ENCODE assay signal across 25 cellular contexts in genomic region chr3:106239195-106239697, GRCh38.
DNase-seq lines count a peak whose midpoint lies in the region; ATAC-seq, FAIRE-seq and TF ChIP-seq lines count a peak whose summit lies in the region.
"Had no signal": no experiment of that assay in that cellular context is flagged by ENCODE, and none has a peak within 500 bp of the region (broad histone marks: within the 10 kb centered on the region; RNA-seq: fewer than 3 reads in every experiment).

No MANE protein-coding gene starts in this region.

- H3K4me1 Mint-ChIP-seq in T-helper 2 cell treated with Interferon-gamma antibody and Interleukin-4, amounts not matched to agents 5 μg/mL and 100 μg/mL, for 36 hours (ENCODE audit: low read depth), result peaks cover 9% of the 10 kb centered on the region
- H3K4me1 Mint-ChIP-seq: CD14-positive monocyte; CD8-positive, alpha-beta memory T cell had no signal

- H3K56ac ChIP-seq in IMR-90 (ENCODE audit: extremely low read depth, insufficient read depth, low read length), result no peak overlapping the region

- no peaks in the 10 kb centered on the region for H3K36me3 ChIP-seq in IMR-90 (ENCODE audit: control insufficient read depth, insufficient read depth, low read length)
- H3K36me3 ChIP-seq in neural cell (ENCODE audit: insufficient read depth, low read length), result no peaks in the 10 kb centered on the region
- H3K36me3 ChIP-seq: BE2C, BLaER1 had no signal

- no TSS peak for BruUV-seq in IMR-90 (replicated peaks; lab: Mats Ljungman, UMichigan)

- in situ Hi-C loops in IMR-90 (cut with MboI; ENCODE audit: low sequenced_read_pairs), result no loop called here

- no peak overlapping the region for H2BK120ac ChIP-seq in IMR-90 (ENCODE audit: low read depth, low read length)

- TF ChIP-seq POLR2A in GM12891 (IDR thresholded peaks at IDR 0.05; ENCODE audit: low read depth, low read length) (no peak), GM12892 (IDR thresholded peaks at IDR 0.05; ENCODE audit: low read depth, low read length) (no peak), IMR-90 (IDR thresholded peaks at IDR 0.05; ENCODE audit: low read depth, low read length) (no peak)

- POLR2A ChIA-PET in IMR-90 (lab: Charles Lee; ENCODE audit: unreplicated experiment), result no interaction called here

- intact Hi-C loops in IMR-90 (cut with micrococcal nuclease), result loop anchor here (10.0 kb wide), 1 partner anchor 366 kb away; no protein-coding TSS in a partner anchor

- H3K9me2 ChIP-seq in neural cell (ENCODE audit: insufficient read depth, low read length), result no peaks in the 10 kb centered on the region

- H3K4me2 ChIP-seq in IMR-90 (ENCODE audit: low read depth, low read length), result no peak overlapping the region
- peak overlapping the region; percentile 30 for H3K4me2 ChIP-seq in neural cell (ENCODE audit: low read length)
- H3K4me2 ChIP-seq: BLaER1 had no signal

- H3K27me3 Mint-ChIP-seq in T-helper 2 cell treated with Interferon-gamma antibody and Interleukin-4, amounts not matched to agents 5 μg/mL and 100 μg/mL, for 36 hours (ENCODE audit: low read depth), result no peaks in the 10 kb centered on the region
- H3K27me3 Mint-ChIP-seq: CD4-positive, alpha-beta memory T cell; CD4-positive, CD25-positive, alpha-beta regulatory T cell; CD8-positive, alpha-beta memory T cell had no signal

- no peak overlapping the region for H3K18ac ChIP-seq in IMR-90 (ENCODE audit: low read depth, low read length)

- no peak for ATAC-seq in IMR-90 (ENCODE audit: low read depth)

- H2BK5ac ChIP-seq in IMR-90 (ENCODE audit: low read depth, low read length, poor library complexity, severe bottlenecking), result no peak overlapping the region

- H3K79me2 ChIP-seq in neural cell (replicated peaks; ENCODE audit: insufficient read depth, low read length), result no peaks in the 10 kb centered on the region

- H3K79me1 ChIP-seq in IMR-90 (ENCODE audit: low read depth in 1 of 2, low read length in 2 of 2), result no peaks in the 10 kb centered on the region

- H4K20me1 ChIP-seq in IMR-90 (ENCODE audit: insufficient read depth, low read length) (no peaks in the 10 kb centered on the region), neural cell (ENCODE audit: insufficient read depth) (no peaks in the 10 kb centered on the region)
- H4K20me1 ChIP-seq: BLaER1 had no signal

- H4K91ac ChIP-seq in IMR-90 (ENCODE audit: insufficient read depth, low read depth, low read length), result no peak overlapping the region

- FAIRE-seq in GM12891 (lab: Jason Lieb, UNC) (peak; percentile 26), GM12892 (lab: Jason Lieb, UNC) (peak; percentile 66)

- TF ChIP-seq EP300 in neural cell (conservative IDR thresholded peaks at IDR 0.05; ENCODE audit: poor library complexity, severe bottlenecking), result peak; percentile 97

- H3K9me3 ChIP-seq in IMR-90 (ENCODE audit: control insufficient read depth, insufficient read depth, low read length) (0 out of 2 replicates have a peak, but pooled peaks cover 2% of the 10 kb centered on the region), neural cell (ENCODE audit: low read length) (no peaks in the 10 kb centered on the region)
- H3K9me3 ChIP-seq: BE2C had no signal

- H3K9ac ChIP-seq in IMR-90 (ENCODE audit: low read depth, low read length), result no peak overlapping the region
- H3K9ac ChIP-seq in neural cell (ENCODE audit: low read length), result peak overlapping the region; percentile 15
- H3K9ac ChIP-seq: BLaER1 had no signal

- no peak overlapping the region for H3K4me3 Mint-ChIP-seq in T-helper 2 cell treated with Interferon-gamma antibody and Interleukin-4, amounts not matched to agents 5 μg/mL and 100 μg/mL, for 36 hours
- H3K4me3 Mint-ChIP-seq: CD14-positive monocyte; CD4-positive, alpha-beta memory T cell; CD8-positive, alpha-beta memory T cell had no signal

- H3K23ac ChIP-seq in IMR-90 (ENCODE audit: low read depth, low read length), result no peak overlapping the region

- no peak overlapping the region for H3K4ac ChIP-seq in IMR-90 (ENCODE audit: low read depth, low read length)

- CTCF ChIA-PET in IMR-90 (lab: Yijun Ruan, JAX), result no interaction called here

- TF ChIP-seq CTCF in IMR-90 (conservative IDR thresholded peaks at IDR 0.05; ENCODE audit: low read depth, low read length) (no peak), neural cell (IDR thresholded peaks at IDR 0.05; ENCODE audit: poor library complexity, severe bottlenecking) (no peak)

- TF ChIP-seq RAD21 in IMR-90 (IDR thresholded peaks at IDR 0.05; ENCODE audit: low read length) (no peak), neural cell (conservative IDR thresholded peaks at IDR 0.05) (peak; percentile 45)

- H2AK9ac ChIP-seq in IMR-90 (replicated peaks; ENCODE audit: low read depth, low read length, poor library complexity), result no peak overlapping the region

- no peak overlapping the region for H4K8ac ChIP-seq in IMR-90 (ENCODE audit: low read depth in 2 of 2, low read length in 2 of 2)

- no CpG with 5 or more reads among the region's 2 CpGs for WGBS in IMR-90 (ENCODE audit: extremely low coverage in 2 of 2, insufficient read length in 1 of 2), 2 experiments

- peaks cover 15% of the 10 kb centered on the region for H3F3A ChIP-seq in neural cell (ENCODE audit: insufficient read depth, low read length, poor library complexity, severe bottlenecking)

- H2AK5ac ChIP-seq in IMR-90 (ENCODE audit: low read depth, low read length), result no peak overlapping the region

- H2BK20ac ChIP-seq in IMR-90 (ENCODE audit: low read depth, low read length), result no peak overlapping the region

- H4K5ac ChIP-seq in IMR-90 (ENCODE audit: low read depth, low read length), result no peak overlapping the region

- no peak overlapping the region for H2BK15ac ChIP-seq in IMR-90 (ENCODE audit: low read depth, low read length)

- H3K4me1 ChIP-seq in IMR-90 (ENCODE audit: control insufficient read depth, insufficient read depth, low read length), result peaks cover 2% of the 10 kb centered on the region
- H3K4me1 ChIP-seq: BE2C, BLaER1 had no signal

- H3K9me1 ChIP-seq in IMR-90 (ENCODE audit: insufficient read depth, low read length), result no peaks in the 10 kb centered on the region; the same call in 1 of the 2 replicates

- H3K27ac Mint-ChIP-seq in T-helper 2 cell treated with Interferon-gamma antibody and Interleukin-4, amounts not matched to agents 5 μg/mL and 100 μg/mL, for 36 hours, result no peak overlapping the region
- H3K27ac Mint-ChIP-seq: CD14-positive monocyte; CD4-positive, alpha-beta memory T cell; CD4-positive, CD25-positive, alpha-beta regulatory T cell; CD8-positive, alpha-beta memory T cell had no signal

- H3K27ac ChIP-seq in IMR-90 (ENCODE audit: insufficient read depth, low read length) (no peak overlapping the region), neural cell (ENCODE audit: low read length) (peak overlapping the region; percentile 79)
- H3K27ac ChIP-seq: BLaER1 had no signal

- H3K27me3 ChIP-seq in IMR-90 (ENCODE audit: control insufficient read depth, insufficient read depth, low read length), result no peaks in the 10 kb centered on the region
- H3K27me3 ChIP-seq in neural cell (ENCODE audit: insufficient read depth, low read depth, low read length), result no peaks in the 10 kb centered on the region
- H3K27me3 ChIP-seq: BE2C, BLaER1 had no signal

- H3K36me3 Mint-ChIP-seq in T-helper 2 cell treated with Interferon-gamma antibody and Interleukin-4, amounts not matched to agents 5 μg/mL and 100 μg/mL, for 36 hours (ENCODE audit: low read depth), result peaks cover 11% of the 10 kb centered on the region
- H3K36me3 Mint-ChIP-seq: CD14-positive monocyte; CD4-positive, CD25-positive, alpha-beta regulatory T cell had no signal

- H2AFZ ChIP-seq in IMR-90 (replicated peaks; ENCODE audit: low read length, poor library complexity), result no peak overlapping the region
- no peak overlapping the region for H2AFZ ChIP-seq in neural cell (ENCODE audit: low read depth, low read length)

- DNase-seq in GM12891 (ENCODE audit: insufficient read length, low spot score) (no peak), GM12892 (ENCODE audit: insufficient read length) (no peak), IMR-90 (peak; percentile 16), GDM1 (lab: John Stamatoyannopoulos, UW) (no peak), dermis blood vessel endothelial cell (no peak), NCI-H128 (lab: John Stamatoyannopoulos, UW; ENCODE audit: unreplicated experiment) (no peak)
- no peak for DNase-seq in T-helper 2 cell treated with Interferon-gamma antibody and Interleukin-4, amounts not matched to agents 5 μg/mL and 100 μg/mL, for 36 hours (ENCODE audit: low spot score)
- DNase-seq: 8988T; ACHN; BE2C; C1 segment of cervical spinal cord; CD4-positive, alpha-beta memory T cell; CD4-positive, CD25-positive, alpha-beta regulatory T cell; CD8-positive, alpha-beta memory T cell; COR-L47; DMS 273 treated with DMSO at 0.1 percent for 48 hours; DMS153; DMS53; DMS79; DND-41; EL; GF-D8 had no signal

- H3K4me3 ChIP-seq in IMR-90 (ENCODE audit: insufficient read depth, low read depth, low read length) (no peak overlapping the region), neural cell (ENCODE audit: low read length) (no peak overlapping the region)
- H3K4me3 ChIP-seq: BLaER1 had no signal

- H3K9me3 Mint-ChIP-seq in T-helper 2 cell treated with Interferon-gamma antibody and Interleukin-4, amounts not matched to agents 5 μg/mL and 100 μg/mL, for 36 hours, result peaks cover 30% of the 10 kb centered on the region

- no peak overlapping the region for H3K14ac ChIP-seq in IMR-90 (replicated peaks; ENCODE audit: low read depth, low read length)

- dilution Hi-C loops in IMR-90 (cut with HindIII; ENCODE audit: low sequenced_read_pairs, unreplicated experiment), result no loop called here

TF ChIP-seq in GM12891, 5 proteins besides CTCF, POLR2A, EP300 and RAD21:
- no peak for TF ChIP-seq POLR2AphosphoS5 (IDR thresholded peaks at IDR 0.05; ENCODE audit: low read depth, low read length)
- no peak for TF ChIP-seq TAF1 (IDR thresholded peaks at IDR 0.05; ENCODE audit: low read depth, low read length)
- no peak for TF ChIP-seq POU2F2 (IDR thresholded peaks at IDR 0.05; ENCODE audit: low read depth, low read length)
- no peak for TF ChIP-seq SPI1 (IDR thresholded peaks at IDR 0.05; ENCODE audit: low read depth, low read length)
- no peak for TF ChIP-seq PAX5 (IDR thresholded peaks at IDR 0.05; ENCODE audit: insufficient read depth, low read length, severe bottlenecking)

TF ChIP-seq in IMR-90, 13 proteins besides CTCF, POLR2A, EP300 and RAD21 (continues in another document):
- no peak for TF ChIP-seq RCOR1 (IDR thresholded peaks at IDR 0.05; ENCODE audit: insufficient replicate concordance, low read length)
- TF ChIP-seq SMC3 (IDR thresholded peaks at IDR 0.05; ENCODE audit: low read depth, low read length), result no peak

TF ChIP-seq in neural cell, 6 proteins besides CTCF, POLR2A, EP300 and RAD21 (continues in another document):
- no peak for TF ChIP-seq MXI1 (conservative IDR thresholded peaks at IDR 0.05; ENCODE audit: poor library complexity, severe bottlenecking)
